Comparison of ENCODE assay signal across 8 cellular contexts in genomic region chr12:98644712-98645571, GRCh38. TPM values are rescaled to one million over a fixed set of nuclear protein-coding genes. Genes with fewer than 3 reads are reported as not detected.
DNase-seq lines count a peak whose midpoint lies in the region; FAIRE-seq and TF ChIP-seq lines count a peak whose summit lies in the region.

Gene APAF1, plus strand, starts transcription at chr12:98645290. Its CDS starts 3,070 bp downstream, at chr12:98648360.
A gene with protein sequence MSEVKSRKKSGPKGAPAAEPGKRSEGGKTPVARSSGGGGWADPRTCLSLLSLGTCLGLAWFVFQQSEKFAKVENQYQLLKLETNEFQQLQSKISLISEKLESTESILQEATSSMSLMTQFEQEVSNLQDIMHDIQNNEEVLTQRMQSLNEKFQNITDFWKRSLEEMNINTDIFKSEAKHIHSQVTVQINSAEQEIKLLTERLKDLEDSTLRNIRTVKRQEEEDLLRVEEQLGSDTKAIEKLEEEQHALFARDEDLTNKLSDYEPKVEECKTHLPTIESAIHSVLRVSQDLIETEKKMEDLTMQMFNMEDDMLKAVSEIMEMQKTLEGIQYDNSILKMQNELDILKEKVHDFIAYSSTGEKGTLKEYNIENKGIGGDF (minus strand): TSS chr12:98644788. CDS start chr12:98644701, 87 bp downstream.

- H3K23ac ChIP-seq in neuronal stem cell (ENCODE audit: low read depth, low read length, poor library complexity): peak within 1 kb of the TSS; percentile 93

- DNase-seq in GM04504 (ENCODE audit: low read depth) (peak; percentile 94), HFFc6 (peak; percentile 95), NAMALWA (ENCODE audit: low spot score) (peak; percentile 96), SK-MEL-5 (ENCODE audit: low read depth, low spot score) (peak; percentile 96), frontal cortex (ENCODE audit: low spot score in 2 of 2) (peak; percentile 96 to 97), neuronal stem cell (ENCODE audit: low spot score) (peak; percentile 97)
- peak; percentile 98 for DNase-seq in activated naive CD4-positive, alpha-beta T cell treated with Interleukin-2 at 50 U/mL for 16 hours

- H4K8ac ChIP-seq in neuronal stem cell (ENCODE audit: low read depth, low read length): no peak within 1 kb of the TSS

- peak within 1 kb of the TSS; percentile 73 for H2BK12ac ChIP-seq in neuronal stem cell (ENCODE audit: low read length)

- no peaks in the 10 kb centered on the region for H3K9me3 Mint-ChIP-seq in HFFc6

- H3K4me3 ChIP-seq in neuronal stem cell (ENCODE audit: low read length in 2 of 2) (peak within 1 kb of the TSS; percentile 90 to 99), subcutaneous abdominal adipose tissue (ENCODE audit: low read depth in 1 of 5, low read length in 5 of 5) (peak within 1 kb of the TSS; percentile 81 to 98 (median 95))

- H3K9me3 ChIP-seq in neuronal stem cell (replicated peaks in 1 of 2; ENCODE audit: control insufficient read depth in 2 of 2, insufficient read depth in 1 of 2, low read depth in 1 of 2, low read length in 2 of 2): peaks cover 0 to 5% of the 10 kb centered on the region in 2 donors
- H3K9me3 ChIP-seq in subcutaneous abdominal adipose tissue (ENCODE audit: control insufficient read depth in 5 of 5, low read length in 5 of 5): no peaks in the 10 kb centered on the region

- H3K18ac ChIP-seq in neuronal stem cell (ENCODE audit: low read length): peak within 1 kb of the TSS; percentile 97

- H3K4me2 ChIP-seq in neuronal stem cell (ENCODE audit: insufficient read depth, low read length, poor library complexity, severe bottlenecking): peak within 1 kb of the TSS; percentile 57

- peak within 1 kb of the TSS; percentile 96 for H3K27ac Mint-ChIP-seq in HFFc6

- H2BK15ac ChIP-seq in neuronal stem cell (ENCODE audit: low read length): peak within 1 kb of the TSS; percentile 89

- in situ Hi-C loops in SK-MEL-5 (cut with HindIII; ENCODE audit: low pct_unique_long_range_greater_than_20kb, low sequenced_read_pairs): no loop called here

- H3K9ac ChIP-seq in neuronal stem cell (ENCODE audit: low read depth, low read length, poor library complexity) (peak within 1 kb of the TSS; percentile 92), subcutaneous abdominal adipose tissue (ENCODE audit: low read length in 5 of 5) (peak within 1 kb of the TSS; percentile 81 to 91 (median 88))

- H3K27me3 Mint-ChIP-seq in HFFc6 (ENCODE audit: insufficient read depth): peaks cover 2% of the 10 kb centered on the region

- H3K27ac ChIP-seq in neuronal stem cell (replicated peaks; ENCODE audit: low read length): peak within 1 kb of the TSS; percentile 99
- H3K27ac ChIP-seq in subcutaneous abdominal adipose tissue (ENCODE audit: low read depth, low read length): peak within 1 kb of the TSS; percentile 86

- H3K79me1 ChIP-seq in neuronal stem cell (ENCODE audit: low read depth, low read length): peaks cover 2% of the 10 kb centered on the region

- no peak within 1 kb of the TSS for H4K91ac ChIP-seq in neuronal stem cell (ENCODE audit: low read depth, low read length, poor library complexity)

- H2AK5ac ChIP-seq in neuronal stem cell (ENCODE audit: low read depth, low read length): peak within 1 kb of the TSS; percentile 84

- peaks cover 40% of the 10 kb centered on the region for H3K4me1 Mint-ChIP-seq in HFFc6 (ENCODE audit: low read depth)

- no peak within 1 kb of the TSS for H2BK120ac ChIP-seq in neuronal stem cell (ENCODE audit: low read depth, low read length)

- no CpG with 5 or more reads among the region's 91 CpGs for WGBS in neuronal stem cell (ENCODE audit: extremely low coverage in 2 of 2, insufficient read length in 2 of 2, insufficient replicate concordance in 1 of 2), 2 donors

- H3K27me3 ChIP-seq in neuronal stem cell (ENCODE audit: control insufficient read depth in 3 of 3, insufficient read depth in 3 of 3, low read depth in 1 of 3, low read length in 3 of 3) (no peaks in the 10 kb centered on the region), subcutaneous abdominal adipose tissue (ENCODE audit: control insufficient read depth in 5 of 5, insufficient read depth in 4 of 5, low read length in 5 of 5) (peaks cover 0 to 4% (median 0%) of the 10 kb centered on the region in 5 donors)

- H2AFZ ChIP-seq in neuronal stem cell (ENCODE audit: low read length): peak within 1 kb of the TSS; percentile 98

- H2BK5ac ChIP-seq in neuronal stem cell (ENCODE audit: low read length): peak within 1 kb of the TSS; percentile 98

- peaks cover 7% of the 10 kb centered on the region for H3K36me3 Mint-ChIP-seq in HFFc6 (ENCODE audit: low read depth)

- H3K4me1 ChIP-seq in neuronal stem cell (ENCODE audit: control insufficient read depth in 2 of 2, insufficient read depth in 1 of 2, low read depth in 1 of 2, low read length in 2 of 2): no peaks in the 10 kb centered on the region
- H3K4me1 ChIP-seq in subcutaneous abdominal adipose tissue (ENCODE audit: control insufficient read depth in 5 of 5, insufficient read depth in 5 of 5, low read length in 5 of 5): peaks cover 2 to 34% (median 24%) of the 10 kb centered on the region in 5 donors

- no peak within 1 kb of the TSS for H3K4ac ChIP-seq in neuronal stem cell (ENCODE audit: low read length)

- FAIRE-seq in frontal cortex (lab: Jason Lieb, UNC): no peak

- H3K36me3 ChIP-seq in neuronal stem cell (replicated peaks in 1 of 2; ENCODE audit: control insufficient read depth in 2 of 2, insufficient read depth in 2 of 2, low read length in 2 of 2): peaks cover 5 to 49% of the 10 kb centered on the region in 2 donors
- H3K36me3 ChIP-seq in subcutaneous abdominal adipose tissue (ENCODE audit: control insufficient read depth in 5 of 5, insufficient read depth in 5 of 5, low read length in 5 of 5): peaks cover 9 to 15% (median 10%) of the 10 kb centered on the region in 5 donors

- TF ChIP-seq CTCF in HFFc6 (IDR thresholded peaks at IDR 0.05): no peak

- H3K4me3 Mint-ChIP-seq in HFFc6: peak within 1 kb of the TSS; percentile 89

- peak within 1 kb of the TSS; percentile 94 for H3K14ac ChIP-seq in neuronal stem cell (ENCODE audit: low read length)

RNA-seq across cellular contexts. Expression of gene APAF1, which starts in this region (rescaled TPM):
- total RNA-seq in HFFc6 (2021; fragmentation: NEBNext Ultra II Directional; extraction: Animal tissue kit (Norgen Biotek cat#: 25700)): 10 to 100 TPM; 19.0 to 23.6 (median 21.2) TPM
- 13.9 and 20.8 TPM in 2 replicates for total RNA-seq in SK-MEL-5 (2014; rRNA removed; shearing (Covaris generic))
- 14.5 and 15.0 TPM in 2 replicates for polyA plus RNA-seq in SK-MEL-5 (2015; cell fraction: cytosol; rRNA removed)
- polyA plus RNA-seq in SK-MEL-5 (2015; cell fraction: nucleus; rRNA removed): 14.4 and 15.0 TPM in 2 replicates
- total RNA-seq in frontal cortex: 39.9 TPM
- 16.6 TPM for polyA plus RNA-seq in neuronal stem cell (2013, experiment 1 of 2)
- 17.0 TPM for polyA plus RNA-seq in neuronal stem cell (2013, experiment 2 of 2)

RNA-seq across cellular contexts. Expression of the second gene that starts in this region (rescaled TPM):
- 100 to 1,000 TPM in 5 of 6 experiments, 10 to 100 TPM in 1; 96.6 to 131 (median 108) TPM for total RNA-seq in HFFc6 (2021; fragmentation: NEBNext Ultra II Directional; extraction: Animal tissue kit (Norgen Biotek cat#: 25700))
- total RNA-seq in SK-MEL-5 (2014; rRNA removed; shearing (Covaris generic)): 59.5 and 69.0 TPM in 2 replicates
- polyA plus RNA-seq in SK-MEL-5 (2015; cell fraction: cytosol; rRNA removed): 43.6 and 47.1 TPM in 2 replicates
- 7.2 and 7.7 TPM in 2 replicates for polyA plus RNA-seq in SK-MEL-5 (2015; cell fraction: nucleus; rRNA removed)
- 9.4 TPM for total RNA-seq in frontal cortex
- polyA plus RNA-seq in neuronal stem cell (2013, experiment 1 of 2): 40.3 TPM
- polyA plus RNA-seq in neuronal stem cell (2013, experiment 2 of 2): 40.5 TPM

Comparison
In these comparisons a context has a peak if more than half of its experiments do, and no peak if none do; other contexts are left out.
1. Peak in every context shown above with its lines: DNase-seq, H3K4me3 ChIP-seq and H3K27ac ChIP-seq.